ENCODE assay signal across 22 cellular contexts in the genomic region with DNA sequence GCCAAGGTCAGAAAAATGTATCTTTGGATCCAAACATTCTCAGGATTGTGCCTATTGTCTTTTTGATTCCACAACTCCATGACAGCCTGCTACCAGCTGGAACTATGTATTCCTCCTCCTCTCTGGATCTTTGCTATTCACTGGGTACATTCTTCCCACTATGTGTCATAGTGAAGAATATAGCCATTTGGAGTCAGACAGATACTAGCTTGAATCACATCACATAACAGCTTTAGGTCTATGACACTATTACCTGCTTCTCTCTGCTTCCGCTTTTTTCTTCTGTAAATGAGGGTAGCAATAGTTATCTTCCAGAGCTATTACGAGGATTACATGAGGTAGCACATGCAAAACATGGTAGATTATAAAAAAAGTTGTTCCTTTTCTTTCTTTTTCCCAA. TPM values are rescaled to one million over a fixed set of nuclear protein-coding genes. Genes with fewer than 3 reads are reported as not detected.
DNase-seq lines count a peak whose midpoint lies in the region; TF ChIP-seq lines count a peak whose summit lies in the region.
"Had no signal": no experiment of that assay in that cellular context is flagged by ENCODE, and none has a peak within 500 bp of the region (broad histone marks: within the 10 kb centered on the region; RNA-seq: fewer than 3 reads in every experiment).

No MANE protein-coding gene starts in this region.

- H3K4me3 Mint-ChIP-seq in MCF 10A (ENCODE audit: unreplicated experiment) = no peak overlapping the region
- H3K4me3 Mint-ChIP-seq: activated CD4-positive, alpha-beta T cell treated with anti-CD3 and anti-CD28 coated beads for 36 hours; activated naive CD4-positive, alpha-beta T cell treated with anti-CD3 and anti-CD28 coated beads, Interleukin-2, amount 10 ng/mL, durations not matched to agents 7 days and 5 days; brain; CD4-positive, alpha-beta T cell; naive thymus-derived CD4-positive, alpha-beta T cell; stimulated activated naive CD8-positive, alpha-beta T cell treated with anti-CD3 and anti-CD28 coated beads, Interleukin-15, Interleukin-2, amounts not matched to agents 100 ng/mL and 50 ng/mL, for 24 hours had no signal

- dilution Hi-C loops in mammary epithelial cell (cut with HindIII; ENCODE audit: low sequenced_read_pairs) = no loop called here

- no peaks in the 10 kb centered on the region for H3K9me2 ChIP-seq in SK-N-SH

- intact Hi-C loops in mammary epithelial cell (cut with micrococcal nuclease) = no loop called here
- intact Hi-C loops in MCF 10A (cut with micrococcal nuclease) = no loop called here
- intact Hi-C loops in posterior vena cava (cut with DNase I) = no loop called here

- H3K27ac Mint-ChIP-seq in MCF 10A (ENCODE audit: low read depth, unreplicated experiment) = no peak overlapping the region
- H3K27ac Mint-ChIP-seq: activated CD4-positive, alpha-beta T cell treated with anti-CD3 and anti-CD28 coated beads for 36 hours; activated naive CD4-positive, alpha-beta T cell treated with anti-CD3 and anti-CD28 coated beads, Interleukin-2, amount 10 ng/mL, durations not matched to agents 7 days and 5 days; CD4-positive, alpha-beta T cell; naive thymus-derived CD4-positive, alpha-beta T cell; stimulated activated naive CD8-positive, alpha-beta T cell treated with anti-CD3 and anti-CD28 coated beads, Interleukin-15, Interleukin-2, amounts not matched to agents 100 ng/mL and 50 ng/mL, for 24 hours had no signal

- in situ Hi-C loops in mammary epithelial cell (cut with MboI; ENCODE audit: low sequenced_read_pairs in 2 of 2) = no loop called here

- DNase-seq in mammary epithelial cell = peak; percentile 51
- DNase-seq in MCF 10A (ENCODE audit: unreplicated experiment) = no peak
- DNase-seq in SK-N-SH = no peak
- DNase-seq in fibroblast of the aortic adventitia (ENCODE audit: low read depth) = peak; percentile 27
- no peak for DNase-seq in RWPE1 (ENCODE audit: low spot score)
- no peak for DNase-seq in GM19240 (ENCODE audit: insufficient read length, low spot score)
- no peak for DNase-seq in posterior vena cava (ENCODE audit: low spot score)
- DNase-seq: activated CD4-positive, alpha-beta T cell treated with anti-CD3 and anti-CD28 coated beads for 36 hours; activated CD8-positive, alpha-beta memory T cell treated with anti-CD3 and anti-CD28 coated beads, Interleukin-2, amount 50 U/mL, for 48 hours; activated naive CD4-positive, alpha-beta T cell treated with anti-CD3 and anti-CD28 coated beads, Interleukin-2, amount 10 ng/mL, durations not matched to agents 7 days and 5 days; CD4-positive, alpha-beta T cell; dermis blood vessel endothelial cell; DMS79; KG1; left ventricle myocardium inferior; naive thymus-derived CD4-positive, alpha-beta T cell; NCI-H1417 treated with DMSO at 0.1 percent for 48 hours; NCI-H446 had no signal

- no peak for TF ChIP-seq EP300 in SK-N-SH (IDR thresholded peaks at IDR 0.05; ENCODE audit: borderline replicate concordance in 1 of 2, low read depth in 1 of 2, low read length in 1 of 2)

- no peaks in the 10 kb centered on the region for H3K9me3 ChIP-seq in mammary epithelial cell (replicated peaks; ENCODE audit: insufficient read depth, low read length)
- H3K9me3 ChIP-seq in SK-N-SH = no peaks in the 10 kb centered on the region
- no peaks in the 10 kb centered on the region for H3K9me3 ChIP-seq in skeletal muscle tissue (ENCODE audit: control insufficient read depth in 3 of 3, low read length in 3 of 3)
- H3K9me3 ChIP-seq: A549, left ventricle myocardium inferior had no signal

- WGBS in mammary epithelial cell (ENCODE audit: low coverage, missing lambda C conversion rate) = 97% methylated on average over 2 of the region's 2 CpGs
- 80% methylated on average over 2 of the region's 2 CpGs for WGBS in SK-N-SH (ENCODE audit: low lambda C conversion rate)

- H3K4me1 ChIP-seq in mammary epithelial cell (ENCODE audit: insufficient read depth, low read length) (peaks cover 11% of the 10 kb centered on the region), SK-N-SH (ENCODE audit: control insufficient read depth in 1 of 2, insufficient read depth in 2 of 2, low read depth in 1 of 2, low read length in 1 of 2) (peaks cover 0 to 3% of the 10 kb centered on the region in 2 experiments; a peak in 2 of 4 replicates), skeletal muscle tissue (ENCODE audit: control insufficient read depth in 3 of 3, insufficient read depth in 3 of 3, low read length in 3 of 3) (peaks cover 0 to 9% (median 0%) of the 10 kb centered on the region in 3 donors)

- H3K9ac ChIP-seq in mammary epithelial cell (ENCODE audit: insufficient read depth, low read length) (no peak overlapping the region), SK-N-SH (no peak overlapping the region), skeletal muscle tissue (ENCODE audit: low read depth in 1 of 3, low read length in 3 of 3) (no peak overlapping the region)

- no peak for TF ChIP-seq RAD21 in SK-N-SH (IDR thresholded peaks at IDR 0.05; ENCODE audit: low read length)

- H2AFZ ChIP-seq in mammary epithelial cell (ENCODE audit: low read depth, low read length) (no peak overlapping the region), SK-N-SH (ENCODE audit: low read depth) (no peak overlapping the region)

- no peaks in the 10 kb centered on the region for H3K27me3 ChIP-seq in mammary epithelial cell (ENCODE audit: insufficient read depth, low read length)
- H3K27me3 ChIP-seq in SK-N-SH (ENCODE audit: insufficient read depth) = no peaks in the 10 kb centered on the region
- H3K27me3 ChIP-seq in skeletal muscle tissue (ENCODE audit: control insufficient read depth in 3 of 3, insufficient read depth in 3 of 3, low read length in 3 of 3) = no peaks in the 10 kb centered on the region

- H3K9me3 Mint-ChIP-seq in MCF 10A (ENCODE audit: unreplicated experiment) = no peaks in the 10 kb centered on the region
- H3K9me3 Mint-ChIP-seq: activated naive CD4-positive, alpha-beta T cell treated with anti-CD3 and anti-CD28 coated beads, Interleukin-2, amount 10 ng/mL, durations not matched to agents 7 days and 5 days; brain; CD4-positive, alpha-beta T cell; naive thymus-derived CD4-positive, alpha-beta T cell; stimulated activated naive CD8-positive, alpha-beta T cell treated with anti-CD3 and anti-CD28 coated beads, Interleukin-15, Interleukin-2, amounts not matched to agents 100 ng/mL and 50 ng/mL, for 24 hours had no signal

- no peak for TF ChIP-seq CTCF in mammary epithelial cell (conservative IDR thresholded peaks at IDR 0.05 in 1 of 2, IDR thresholded peaks at IDR 0.05 in 1 of 2; ENCODE audit: extremely low read depth in 1 of 2, insufficient read depth in 1 of 2, low read depth in 1 of 2, low read length in 2 of 2)
- no peak for TF ChIP-seq CTCF in MCF 10A (IDR thresholded peaks at IDR 0.05; ENCODE audit: unreplicated experiment)
- TF ChIP-seq CTCF in SK-N-SH (IDR thresholded peaks at IDR 0.05) = no peak
- TF ChIP-seq CTCF in fibroblast of the aortic adventitia (IDR thresholded peaks at IDR 0.05; ENCODE audit: insufficient read depth, low read length) = no peak
- no peak for TF ChIP-seq CTCF in RWPE1 (conservative IDR thresholded peaks at IDR 0.05; ENCODE audit: low read depth)

- H3K4me2 ChIP-seq in mammary epithelial cell (ENCODE audit: insufficient read depth, low read depth, low read length) (no peak overlapping the region), SK-N-SH (0 out of 2 replicates have a peak overlapping the region, but pooled peaks have one; percentile 4)
- H3K4me2 ChIP-seq: A549 had no signal

- CTCF ChIA-PET in mammary epithelial cell (lab: Charles Lee; ENCODE audit: low non-redundant PET) = no interaction called here
- CTCF ChIA-PET in MCF 10A (lab: Yijun Ruan, JAX) = interaction anchor here (0.6 to 9.9 kb wide), 14 partner anchors 8 to 312 kb away, joined by 3 to 110 read pairs (median 4); no protein-coding TSS in a partner anchor
- CTCF ChIA-PET in SK-N-SH (lab: Yijun Ruan, JAX) = interaction anchor here (2.7 to 6.2 kb wide), 3 partner anchors 9 to 231 kb away, joined by 8 to 23 read pairs (median 16); no protein-coding TSS in a partner anchor
- CTCF ChIA-PET in RWPE1 (lab: Yijun Ruan, JAX) = interaction anchor here (0.6 to 0.8 kb wide), 2 partner anchors 233 to 236 kb away, joined by 3 to 4 read pairs; no protein-coding TSS in a partner anchor

- no peak overlapping the region for H3K27ac ChIP-seq in mammary epithelial cell (ENCODE audit: insufficient read depth, low read depth, low read length)
- no peak overlapping the region for H3K27ac ChIP-seq in SK-N-SH (ENCODE audit: low read depth in 2 of 2, low read length in 1 of 2)
- peak overlapping the region; percentile 21 for H3K27ac ChIP-seq in skeletal muscle tissue (ENCODE audit: low read depth, low read length)
- no peak overlapping the region for H3K27ac ChIP-seq in RWPE1
- H3K27ac ChIP-seq: A549, left ventricle myocardium inferior had no signal

- H3K79me2 ChIP-seq in mammary epithelial cell (ENCODE audit: insufficient read depth, low read length) (no peaks in the 10 kb centered on the region), SK-N-SH (ENCODE audit: insufficient read depth) (no peaks in the 10 kb centered on the region)

- no peaks in the 10 kb centered on the region for H3K36me3 Mint-ChIP-seq in MCF 10A (ENCODE audit: insufficient read depth, unreplicated experiment)
- H3K36me3 Mint-ChIP-seq: activated naive CD4-positive, alpha-beta T cell treated with anti-CD3 and anti-CD28 coated beads, Interleukin-2, amount 10 ng/mL, durations not matched to agents 7 days and 5 days; brain; naive thymus-derived CD4-positive, alpha-beta T cell had no signal

- H3F3A ChIP-seq in SK-N-SH (replicated peaks; ENCODE audit: insufficient read depth) = peaks cover 3% of the 10 kb centered on the region

- peaks cover 16% of the 10 kb centered on the region for H3K4me1 Mint-ChIP-seq in MCF 10A (ENCODE audit: insufficient read depth, unreplicated experiment)

- POLR2A ChIA-PET in MCF 10A (lab: Yijun Ruan, JAX) = interaction anchor here (0.6 to 5.0 kb wide), 18 partner anchors 9 to 1233 kb away, joined by 3 to 27 read pairs (median 3); a partner anchor contains a TSS
- POLR2A ChIA-PET in SK-N-SH (lab: Yijun Ruan, JAX) = no interaction called here
- POLR2A ChIA-PET in RWPE1 (lab: Yijun Ruan, JAX; ENCODE audit: low non-redundant PET) = no interaction called here

- no peak overlapping the region for H3K4me3 ChIP-seq in mammary epithelial cell (replicated peaks in 1 of 3; ENCODE audit: insufficient read depth in 1 of 3, low read depth in 2 of 3, low read length in 3 of 3)
- no peak overlapping the region for H3K4me3 ChIP-seq in SK-N-SH (ENCODE audit: low read depth in 2 of 2, low read length in 1 of 2)
- no peak overlapping the region for H3K4me3 ChIP-seq in fibroblast of the aortic adventitia (ENCODE audit: low read depth, low read length)
- H3K4me3 ChIP-seq in skeletal muscle tissue (ENCODE audit: low read length in 3 of 3) = no peak overlapping the region
- H3K4me3 ChIP-seq: A549, left ventricle myocardium inferior had no signal

- H4K20me1 ChIP-seq in mammary epithelial cell (ENCODE audit: insufficient read depth, low read length) (no peaks in the 10 kb centered on the region), SK-N-SH (ENCODE audit: insufficient read depth) (no peaks in the 10 kb centered on the region)

- no peaks in the 10 kb centered on the region for H3K27me3 Mint-ChIP-seq in MCF 10A (ENCODE audit: insufficient read depth, unreplicated experiment)
- H3K27me3 Mint-ChIP-seq: CD4-positive, alpha-beta T cell; stimulated activated naive CD8-positive, alpha-beta T cell treated with anti-CD3 and anti-CD28 coated beads, Interleukin-15, Interleukin-2, amounts not matched to agents 100 ng/mL and 50 ng/mL, for 24 hours had no signal

- H3K36me3 ChIP-seq in mammary epithelial cell (ENCODE audit: insufficient read depth, low read length) (no peaks in the 10 kb centered on the region), SK-N-SH (replicated peaks in 1 of 2; ENCODE audit: control insufficient read depth in 1 of 2, insufficient read depth in 2 of 2, low read length in 1 of 2) (no peaks in the 10 kb centered on the region), skeletal muscle tissue (ENCODE audit: control insufficient read depth in 3 of 3, insufficient read depth in 3 of 3, low read length in 3 of 3) (no peaks in the 10 kb centered on the region)
- H3K36me3 ChIP-seq: left ventricle myocardium inferior had no signal

- BruUV-seq in mammary epithelial cell (replicated peaks; lab: Mats Ljungman, UMichigan) = no TSS peak
- no TSS peak for BruUV-seq in MCF 10A (replicated peaks; lab: Mats Ljungman, UMichigan)

RNA-seq across cellular contexts. Expression of a gene that starts 5.4 kb away (rescaled TPM):
- total RNA-seq in mammary epithelial cell = 10 to 100 TPM in 1 of 2 donors, 1 to 10 TPM in 1; 3.3 to 21.4 TPM
- 11.0 TPM for polyA plus RNA-seq in mammary epithelial cell
- polyA minus RNA-seq in mammary epithelial cell = 32.2 TPM
- 7.3 and 17.5 TPM in 2 replicates for total RNA-seq in MCF 10A (2022)
- 3.9 and 4.6 TPM in 2 replicates for polyA plus RNA-seq in SK-N-SH (2012; rRNA removed)
- 4.9 and 5.7 TPM in 2 replicates for polyA plus RNA-seq in SK-N-SH (2012; cell fraction: cytosol; rRNA removed)
- polyA plus RNA-seq in SK-N-SH (2012; cell fraction: nucleus; rRNA removed) = 5.7 and 6.8 TPM in 2 replicates
- 1.2 and 37.2 TPM in 2 replicates for total RNA-seq in fibroblast of the aortic adventitia (ENCODE audit: low replicate concordance)
- 4.2 TPM for total RNA-seq in skeletal muscle tissue
- under 1 TPM in 1 of 2 donors, not detected in 1; 0.29 TPM for total RNA-seq in posterior vena cava
- polyA plus RNA-seq: naive thymus-derived CD4-positive, alpha-beta T cell had no signal

Comparison
In these comparisons a context has a peak if more than half of its experiments do, and no peak if none do; other contexts are left out.
1. DNase-seq: peak in mammary epithelial cell (single experiment) and fibroblast of the aortic adventitia (single experiment); none in MCF 10A (single experiment), SK-N-SH (single experiment), RWPE1 (single experiment), GM19240 (single experiment) and posterior vena cava (single experiment).